In genomic region chr9:126521976-126522590, GRCh38 we compare ENCODE assay signal across 16 cellular contexts.
DNase-seq lines count a peak whose midpoint lies in the region; ATAC-seq, FAIRE-seq and TF ChIP-seq lines count a peak whose summit lies in the region.
"Had no signal": no experiment of that assay in that cellular context is flagged by ENCODE, and none has a peak within 500 bp of the region (broad histone marks: within the 10 kb centered on the region; RNA-seq: fewer than 3 reads in every experiment).

No MANE protein-coding gene starts in this region.

- H3K4me3 ChIP-seq in A549, result no peak overlapping the region
- no peak overlapping the region for H3K4me3 ChIP-seq in Loucy (ENCODE audit: low read length, poor library complexity, severe bottlenecking)
- H3K4me3 ChIP-seq in esophagus muscularis mucosa, result no peak overlapping the region
- no peak overlapping the region for H3K4me3 ChIP-seq in osteoblast (ENCODE audit: insufficient read depth, low read length)

- no peaks in the 10 kb centered on the region for H3K9me2 ChIP-seq in Loucy (replicated peaks; ENCODE audit: low read depth, low read length)

- TF ChIP-seq POLR2A in A549 (IDR thresholded peaks at IDR 0.05; ENCODE audit: low read length) (no peak), esophagus muscularis mucosa (IDR thresholded peaks at IDR 0.05; ENCODE audit: low read depth) (no peak)

- H3K9me3 ChIP-seq in A549, result no peaks in the 10 kb centered on the region
- no peaks in the 10 kb centered on the region for H3K9me3 ChIP-seq in Loucy (ENCODE audit: insufficient read depth, low read depth, low read length)
- no peaks in the 10 kb centered on the region for H3K9me3 ChIP-seq in esophagus muscularis mucosa
- H3K9me3 ChIP-seq in osteoblast (ENCODE audit: low read depth, low read length), result no peaks in the 10 kb centered on the region

- CTCF ChIA-PET in A549 (lab: Yijun Ruan, JAX), result interaction anchor here (0.5 to 1.9 kb wide), 11 partner anchors 9 to 259 kb away, joined by 3 to 10 read pairs (median 3); no protein-coding TSS in a partner anchor

- POLR2A ChIA-PET in A549 (lab: Yijun Ruan, JAX), result no interaction called here

- no peak overlapping the region for H3K9ac ChIP-seq in Loucy (ENCODE audit: low read depth, low read length, poor library complexity, severe bottlenecking)

- H3K4me2 ChIP-seq in A549 (no peak overlapping the region), Loucy (ENCODE audit: low read depth, low read length, poor library complexity, severe bottlenecking) (peak overlapping the region; percentile 79), osteoblast (ENCODE audit: insufficient read depth, low read length) (no peak overlapping the region)

- H3K27ac ChIP-seq in A549 (no peak overlapping the region), esophagus muscularis mucosa (replicated peaks in 1 of 4) (peak overlapping the region in 3 of 4 donors; percentile 43 to 66 (median 47)), osteoblast (ENCODE audit: low read depth, low read length) (no peak overlapping the region)

- H4K20me1 ChIP-seq in Loucy (ENCODE audit: insufficient read depth, low read length, poor library complexity, severe bottlenecking) (peaks cover 8% of the 10 kb centered on the region), osteoblast (ENCODE audit: insufficient read depth, low read length) (no peaks in the 10 kb centered on the region)

- no peak for TF ChIP-seq CTCF in A549 (IDR thresholded peaks at IDR 0.05)
- TF ChIP-seq CTCF in Loucy (conservative IDR thresholded peaks at IDR 0.05; ENCODE audit: low read length), result no peak
- TF ChIP-seq CTCF in esophagus muscularis mucosa (IDR thresholded peaks at IDR 0.05), result no peak
- TF ChIP-seq CTCF in osteoblast (IDR thresholded peaks at IDR 0.05; ENCODE audit: extremely low read depth, low read depth, low read length), result no peak

- intact Hi-C loops in esophagus muscularis mucosa (cut with DNase I), result no loop called here

- H3K27me3 ChIP-seq in Loucy (ENCODE audit: insufficient read depth, low read length, poor library complexity, severe bottlenecking) (no peaks in the 10 kb centered on the region), esophagus muscularis mucosa (peaks cover 3 to 68% (median 15%) of the 10 kb centered on the region in 4 donors), osteoblast (ENCODE audit: insufficient read depth, low read length) (peaks cover 85% of the 10 kb centered on the region)

- no peak overlapping the region for H2AFZ ChIP-seq in Loucy (ENCODE audit: low read length)
- no peak overlapping the region for H2AFZ ChIP-seq in osteoblast (ENCODE audit: low read length)

- TF ChIP-seq EP300 in A549 (IDR thresholded peaks at IDR 0.05) (no peak), esophagus muscularis mucosa (IDR thresholded peaks at IDR 0.05) (no peak)

- H3F3A ChIP-seq in Loucy (ENCODE audit: low read depth), result peaks cover 4% of the 10 kb centered on the region; the same call in 1 of the 2 replicates

- DNase-seq in A549 (ENCODE audit: low read depth in 1 of 2, low spot score in 1 of 2), result no peak
- DNase-seq in esophagus muscularis mucosa (ENCODE audit: extremely low spot score), result no peak
- DNase-seq in osteoblast (ENCODE audit: insufficient read length, low spot score, missing footprints), result peak; percentile 73
- DNase-seq in mucosa of gallbladder (ENCODE audit: low spot score), result no peak
- no peak for DNase-seq in ureter (ENCODE audit: low spot score)
- no peak for DNase-seq in NCI-H510A treated with DMSO at 0.1 percent for 48 hours (lab: John Stamatoyannopoulos, UW)
- DNase-seq: AML-193; CD8-positive, alpha-beta T cell; DMS79 treated with DMSO at 0.1 percent for 48 hours; HCEC 1CT; NCI-H1436 treated with DMSO at 0.1 percent for 48 hours; NCI-H2081; NCI-H526 treated with DMSO at 0.1 percent for 48 hours had no signal

- 51% methylated on average over 9 of the region's 10 CpGs for WGBS in A549 (ENCODE audit: missing lambda C conversion rate)
- WGBS in esophagus muscularis mucosa, result 76% methylated on average over 4 of the region's 10 CpGs

- H3K79me2 ChIP-seq in Loucy (ENCODE audit: insufficient read depth, low read length) (peaks cover 100% of the 10 kb centered on the region), osteoblast (ENCODE audit: insufficient read depth, low read length) (no peaks in the 10 kb centered on the region)

- no peak for FAIRE-seq in A549 (lab: Jason Lieb, UNC)
- FAIRE-seq: D721Med, GM12891 had no signal

- ATAC-seq in A549, result no peak
- ATAC-seq: CD8-positive, alpha-beta T cell had no signal

- H3K4me1 ChIP-seq in A549 (0 out of 3 replicates have a peak, but pooled peaks cover 5% of the 10 kb centered on the region), Loucy (ENCODE audit: insufficient read depth, low read length, poor library complexity, severe bottlenecking) (peaks cover 53% of the 10 kb centered on the region), esophagus muscularis mucosa (peaks cover 8 to 41% (median 26%) of the 10 kb centered on the region in 4 donors), osteoblast (ENCODE audit: insufficient read depth, low read length) (peaks cover 10% of the 10 kb centered on the region)

- H3K36me3 ChIP-seq in Loucy (ENCODE audit: insufficient read depth, low read length), result no peaks in the 10 kb centered on the region
- H3K36me3 ChIP-seq in esophagus muscularis mucosa, result no peaks in the 10 kb centered on the region
- no peaks in the 10 kb centered on the region for H3K36me3 ChIP-seq in osteoblast (ENCODE audit: insufficient read depth, low read length)

- TF ChIP-seq RAD21 in A549 (conservative IDR thresholded peaks at IDR 0.05 in 1 of 2, IDR thresholded peaks at IDR 0.05 in 1 of 2), result no peak

TF ChIP-seq in A549, 52 proteins besides CTCF, POLR2A, EP300 and RAD21:
- TF ChIP-seq HES2 (IDR thresholded peaks at IDR 0.05), result no peak
- no peak for TF ChIP-seq BCL3 (IDR thresholded peaks at IDR 0.05)
- TF ChIP-seq TFCP2L1 (CRISPR knock-in tag; IDR thresholded peaks at IDR 0.05), result no peak
- TF ChIP-seq ZFP36 (IDR thresholded peaks at IDR 0.05; ENCODE audit: borderline replicate concordance, partially characterized antibody), result peak; percentile 37
- TF ChIP-seq GATA3 (IDR thresholded peaks at IDR 0.05; ENCODE audit: borderline replicate concordance), result no peak
- no peak for TF ChIP-seq CHD4 (IDR thresholded peaks at IDR 0.05; ENCODE audit: borderline replicate concordance)
- no peak for TF ChIP-seq HDAC2 (IDR thresholded peaks at IDR 0.05)

Comparison
In these comparisons a context has a peak if more than half of its experiments do, and no peak if none do; other contexts are left out.
1. H3K27ac ChIP-seq: peak in esophagus muscularis mucosa (3 of 4); none in A549 (0 of 2) and osteoblast (single experiment).